ENCODE assay signal across 1 cellular context in genomic region chr2:28751102-28751955, GRCh38.
A peak's percentile ranks its signal among the peaks of the same experiment; 100 is the strongest.
TF ChIP-seq lines count a peak whose summit lies in the region.

Gene PPP1CB (plus strand): TSS chr2:28751830. CDS start chr2:28752125, 295 bp downstream.

TF ChIP-seq in HEK293, 187 proteins besides CTCF, POLR2A, EP300 and RAD21 (continued from another document):
- TF ChIP-seq ZBTB26 (tag by site-specific recombination; optimal IDR thresholded peaks at IDR 0.05), result peak; percentile 55
- no peak for TF ChIP-seq ZNF398 (tag by site-specific recombination; IDR thresholded peaks at IDR 0.05)
- TF ChIP-seq ZNF366 (tag by site-specific recombination; conservative IDR thresholded peaks at IDR 0.05), result 0 out of 2 replicates have a peak, but pooled peaks have one; percentile 23
- no peak; the same call in 1 of the 2 replicates for TF ChIP-seq PATZ1 (tag by site-specific recombination; IDR thresholded peaks at IDR 0.05)
- TF ChIP-seq ZNF335 (tag by site-specific recombination; conservative IDR thresholded peaks at IDR 0.05), result peak; percentile 66
- peak; percentile 53; the same call in 1 of the 2 replicates for TF ChIP-seq ZNF324 (tag by site-specific recombination; IDR thresholded peaks at IDR 0.05)
- no peak for TF ChIP-seq PBX3 (CRISPR knock-in tag; IDR thresholded peaks at IDR 0.05)
- 0 out of 2 replicates have a peak, but pooled peaks have one; percentile 4 for TF ChIP-seq ZNF660 (tag by site-specific recombination; IDR thresholded peaks at IDR 0.05)
- TF ChIP-seq ZNF544 (tag by site-specific recombination; IDR thresholded peaks at IDR 0.05), result no peak
- no peak for TF ChIP-seq ZNF48 (tag by site-specific recombination; IDR thresholded peaks at IDR 0.05)
- TF ChIP-seq ZNF280C (tag by site-specific recombination; IDR thresholded peaks at IDR 0.05), result no peak
- TF ChIP-seq ZBTB21 (tag by site-specific recombination; IDR thresholded peaks at IDR 0.05), result no peak
